ENCODE assay signal across 17 cellular contexts in the genomic region with DNA sequence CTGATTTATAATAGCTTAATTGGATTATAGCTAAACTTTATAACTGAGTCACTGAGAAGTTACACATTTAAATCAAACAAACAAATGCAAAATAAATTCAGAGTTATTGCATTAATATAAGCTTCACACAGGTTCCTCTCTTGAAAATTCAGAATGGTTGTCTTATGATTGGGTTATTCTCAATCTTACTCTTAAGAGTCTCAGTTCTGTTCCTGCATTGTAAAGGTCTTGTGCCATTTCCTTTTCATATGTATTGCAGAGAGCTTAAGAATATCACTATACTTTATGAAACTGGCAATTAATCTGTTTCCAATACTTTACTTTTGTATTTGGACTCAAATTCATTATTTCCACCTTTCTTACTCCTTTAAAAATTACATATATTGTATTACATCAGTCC.
A peak's percentile ranks its signal among the peaks of the same experiment; 100 is the strongest.
DNase-seq lines count a peak whose midpoint lies in the region; ATAC-seq, FAIRE-seq and TF ChIP-seq lines count a peak whose summit lies in the region.
"Had no signal": no experiment of that assay in that cellular context is flagged by ENCODE, and none has a peak within 500 bp of the region (broad histone marks: within the 10 kb centered on the region; RNA-seq: fewer than 3 reads in every experiment).

No MANE protein-coding gene starts in this region.

- no peaks in the 10 kb centered on the region for H3K4me1 ChIP-seq in neuronal stem cell (ENCODE audit: control insufficient read depth in 2 of 2, insufficient read depth in 1 of 2, low read depth in 1 of 2, low read length in 2 of 2)
- H3K4me1 ChIP-seq: SJCRH30 had no signal

- H3K4me2 ChIP-seq in neuronal stem cell (ENCODE audit: insufficient read depth, low read length, poor library complexity, severe bottlenecking): no peak overlapping the region

- DNase-seq in GM12892 (ENCODE audit: insufficient read length) (no peak), neuronal stem cell (ENCODE audit: low spot score) (no peak), SIG-M5 treated with dmso at 0.1 percent for 504 hours (lab: John Stamatoyannopoulos, UW; ENCODE audit: unreplicated experiment) (no peak)
- DNase-seq in stimulated activated CD4-positive, alpha-beta T cell treated with anti-CD3 and anti-CD28 coated beads, Interleukin-1b, Interleukin-23, amount 100 ng/mL, for 48 hours: no peak
- DNase-seq: effector CD4-positive, alpha-beta T cell; KG1; NCI-H1694 treated with DMSO at 0.1 percent for 48 hours; NCI-H82; SJCRH30; WERI-Rb-1 had no signal

- no peak overlapping the region for H3K4me3 ChIP-seq in neuronal stem cell (ENCODE audit: low read length in 2 of 2)
- H3K4me3 ChIP-seq: SJCRH30, thoracic aorta had no signal

- no peak overlapping the region for H2BK5ac ChIP-seq in neuronal stem cell (ENCODE audit: low read length)

- no peak for TF ChIP-seq POLR2A in GM12892 (IDR thresholded peaks at IDR 0.05; ENCODE audit: low read depth, low read length)

- H3K79me1 ChIP-seq in neuronal stem cell (ENCODE audit: low read depth, low read length): no peaks in the 10 kb centered on the region

- H3K14ac ChIP-seq in neuronal stem cell (ENCODE audit: low read length): no peak overlapping the region

- no peak overlapping the region for H2BK12ac ChIP-seq in neuronal stem cell (ENCODE audit: low read length)

- H4K91ac ChIP-seq in neuronal stem cell (ENCODE audit: low read depth, low read length, poor library complexity): no peak overlapping the region

- H3K27ac ChIP-seq in neuronal stem cell (replicated peaks; ENCODE audit: low read length): no peak overlapping the region
- H3K27ac ChIP-seq: SJCRH30, thoracic aorta, WERI-Rb-1 had no signal

- H3K27me3 ChIP-seq in neuronal stem cell (ENCODE audit: control insufficient read depth in 3 of 3, insufficient read depth in 3 of 3, low read depth in 1 of 3, low read length in 3 of 3): no peaks in the 10 kb centered on the region
- H3K27me3 ChIP-seq: SJCRH30 had no signal

- H2AK5ac ChIP-seq in neuronal stem cell (ENCODE audit: low read depth, low read length): no peak overlapping the region

- no peak overlapping the region for H3K4ac ChIP-seq in neuronal stem cell (ENCODE audit: low read length)

- no peak overlapping the region for H4K8ac ChIP-seq in neuronal stem cell (ENCODE audit: low read depth, low read length)

- H2BK120ac ChIP-seq in neuronal stem cell (ENCODE audit: low read depth, low read length): no peak overlapping the region

- no peak overlapping the region for H2AFZ ChIP-seq in neuronal stem cell (ENCODE audit: low read length)

- H3K23ac ChIP-seq in neuronal stem cell (ENCODE audit: low read depth, low read length, poor library complexity): no peak overlapping the region

- no peak overlapping the region for H3K18ac ChIP-seq in neuronal stem cell (ENCODE audit: low read length)

- H3K9me3 ChIP-seq in neuronal stem cell (replicated peaks in 1 of 2; ENCODE audit: control insufficient read depth in 2 of 2, insufficient read depth in 1 of 2, low read depth in 1 of 2, low read length in 2 of 2): no peaks in the 10 kb centered on the region
- H3K9me3 ChIP-seq: SJCRH30, thoracic aorta had no signal

- FAIRE-seq in GM12892 (lab: Jason Lieb, UNC): peak; percentile 74
- FAIRE-seq: astrocyte had no signal

- H2BK15ac ChIP-seq in neuronal stem cell (ENCODE audit: low read length): no peak overlapping the region

- ATAC-seq in GM19452 (IDR thresholded peaks at IDR 0.05; ENCODE audit: unreplicated experiment): peak; percentile 74
- peak; percentile 86 for ATAC-seq in HG02642 (IDR thresholded peaks at IDR 0.05; ENCODE audit: poor library complexity, unreplicated experiment)
- peak; percentile 79 for ATAC-seq in HG03280 (IDR thresholded peaks at IDR 0.05; ENCODE audit: unreplicated experiment)
- ATAC-seq in SK-N-SH treated with all-trans-retinoic acid at 6 μM for 48 hours: no peak
- ATAC-seq: sciatic nerve had no signal

- H3K9ac ChIP-seq in neuronal stem cell (ENCODE audit: low read depth, low read length, poor library complexity): no peak overlapping the region

- no peaks in the 10 kb centered on the region for H3K36me3 ChIP-seq in neuronal stem cell (replicated peaks in 1 of 2; ENCODE audit: control insufficient read depth in 2 of 2, insufficient read depth in 2 of 2, low read length in 2 of 2)
- H3K36me3 ChIP-seq: SJCRH30, thoracic aorta, WERI-Rb-1 had no signal

TF ChIP-seq in SK-N-SH treated with all-trans-retinoic acid at 6 μM for 48 hours, 23 proteins besides CTCF, POLR2A, EP300 and RAD21:
- no peak for TF ChIP-seq ZNF70 (CRISPR knock-in tag; IDR thresholded peaks at IDR 0.05)
- no peak for TF ChIP-seq ZNF8 (CRISPR knock-in tag; IDR thresholded peaks at IDR 0.05)
- TF ChIP-seq ARNTL (CRISPR knock-in tag; IDR thresholded peaks at IDR 0.05; ENCODE audit: borderline replicate concordance, low read depth): no peak
- no peak for TF ChIP-seq SNAI2 (CRISPR knock-in tag; IDR thresholded peaks at IDR 0.05)
- TF ChIP-seq CSDC2 (CRISPR knock-in tag; IDR thresholded peaks at IDR 0.05): no peak
- TF ChIP-seq ZFP30 (CRISPR knock-in tag; IDR thresholded peaks at IDR 0.05): no peak
- TF ChIP-seq, protein P1, sequence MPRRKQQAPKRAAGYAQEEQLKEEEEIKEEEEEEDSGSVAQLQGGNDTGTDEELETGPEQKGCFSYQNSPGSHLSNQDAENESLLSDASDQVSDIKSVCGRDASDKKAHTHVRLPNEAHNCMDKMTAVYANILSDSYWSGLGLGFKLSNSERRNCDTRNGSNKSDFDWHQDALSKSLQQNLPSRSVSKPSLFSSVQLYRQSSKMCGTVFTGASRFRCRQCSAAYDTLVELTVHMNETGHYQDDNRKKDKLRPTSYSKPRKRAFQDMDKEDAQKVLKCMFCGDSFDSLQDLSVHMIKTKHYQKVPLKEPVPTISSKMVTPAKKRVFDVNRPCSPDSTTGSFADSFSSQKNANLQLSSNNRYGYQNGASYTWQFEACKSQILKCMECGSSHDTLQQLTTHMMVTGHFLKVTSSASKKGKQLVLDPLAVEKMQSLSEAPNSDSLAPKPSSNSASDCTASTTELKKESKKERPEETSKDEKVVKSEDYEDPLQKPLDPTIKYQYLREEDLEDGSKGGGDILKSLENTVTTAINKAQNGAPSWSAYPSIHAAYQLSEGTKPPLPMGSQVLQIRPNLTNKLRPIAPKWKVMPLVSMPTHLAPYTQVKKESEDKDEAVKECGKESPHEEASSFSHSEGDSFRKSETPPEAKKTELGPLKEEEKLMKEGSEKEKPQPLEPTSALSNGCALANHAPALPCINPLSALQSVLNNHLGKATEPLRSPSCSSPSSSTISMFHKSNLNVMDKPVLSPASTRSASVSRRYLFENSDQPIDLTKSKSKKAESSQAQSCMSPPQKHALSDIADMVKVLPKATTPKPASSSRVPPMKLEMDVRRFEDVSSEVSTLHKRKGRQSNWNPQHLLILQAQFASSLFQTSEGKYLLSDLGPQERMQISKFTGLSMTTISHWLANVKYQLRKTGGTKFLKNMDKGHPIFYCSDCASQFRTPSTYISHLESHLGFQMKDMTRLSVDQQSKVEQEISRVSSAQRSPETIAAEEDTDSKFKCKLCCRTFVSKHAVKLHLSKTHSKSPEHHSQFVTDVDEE (CRISPR knock-in tag; IDR thresholded peaks at IDR 0.05): no peak
- no peak for TF ChIP-seq PPARA (CRISPR knock-in tag; IDR thresholded peaks at IDR 0.05; ENCODE audit: borderline replicate concordance)
- TF ChIP-seq, protein P2, sequence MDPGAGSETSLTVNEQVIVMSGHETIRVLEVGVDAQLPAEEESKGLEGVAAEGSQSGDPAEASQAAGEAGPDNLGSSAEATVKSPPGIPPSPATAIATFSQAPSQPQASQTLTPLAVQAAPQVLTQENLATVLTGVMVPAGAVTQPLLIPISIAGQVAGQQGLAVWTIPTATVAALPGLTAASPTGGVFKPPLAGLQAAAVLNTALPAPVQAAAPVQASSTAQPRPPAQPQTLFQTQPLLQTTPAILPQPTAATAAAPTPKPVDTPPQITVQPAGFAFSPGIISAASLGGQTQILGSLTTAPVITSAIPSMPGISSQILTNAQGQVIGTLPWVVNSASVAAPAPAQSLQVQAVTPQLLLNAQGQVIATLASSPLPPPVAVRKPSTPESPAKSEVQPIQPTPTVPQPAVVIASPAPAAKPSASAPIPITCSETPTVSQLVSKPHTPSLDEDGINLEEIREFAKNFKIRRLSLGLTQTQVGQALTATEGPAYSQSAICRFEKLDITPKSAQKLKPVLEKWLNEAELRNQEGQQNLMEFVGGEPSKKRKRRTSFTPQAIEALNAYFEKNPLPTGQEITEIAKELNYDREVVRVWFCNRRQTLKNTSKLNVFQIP (CRISPR knock-in tag; IDR thresholded peaks at IDR 0.05; ENCODE audit: borderline replicate concordance, low read depth): no peak
- TF ChIP-seq OSR1 (CRISPR knock-in tag; IDR thresholded peaks at IDR 0.05): no peak
- no peak for TF ChIP-seq BACH2 (CRISPR knock-in tag; IDR thresholded peaks at IDR 0.05; ENCODE audit: borderline replicate concordance)
